ENCODE assay signal across 23 cellular contexts in the genomic region with DNA sequence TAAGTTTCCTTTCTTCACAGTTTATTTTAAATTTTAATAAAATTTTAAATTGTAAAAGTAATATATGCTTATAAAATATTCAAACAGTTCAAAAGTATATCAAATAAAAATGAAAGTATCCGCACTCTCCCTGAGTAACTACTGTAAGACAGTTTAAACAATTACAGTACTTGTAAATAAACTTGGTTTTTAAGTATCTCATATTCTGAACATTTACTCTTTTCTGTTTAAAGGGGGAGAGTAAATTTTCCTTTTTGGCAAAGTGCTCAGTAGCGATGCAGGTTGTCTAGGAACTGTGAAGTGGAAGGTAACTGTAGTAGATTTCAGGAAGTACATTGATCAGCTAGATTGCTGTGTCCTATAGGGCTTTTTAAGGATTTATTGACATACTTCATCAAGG. TPM values are rescaled to one million over a fixed set of nuclear protein-coding genes. Genes with fewer than 3 reads are reported as not detected.
"Had no signal": no experiment of that assay in that cellular context is flagged by ENCODE, and none has a peak within 500 bp of the region (broad histone marks: within the 10 kb centered on the region; RNA-seq: fewer than 3 reads in every experiment).

No MANE protein-coding gene starts in this region.

- DNase-seq: IMR-90; Kasumi-1; KG1; MM.1S; NCI-H1092 treated with DMSO at 0.1 percent for 48 hours; NCI-H1436; NCI-H187; NCI-H2029; NCI-H2081 treated with DMSO at 0.1 percent for 48 hours; NCI-H2227 treated with DMSO at 0.1 percent for 48 hours; NCI-H524; NCI-H526 treated with DMSO at 0.1 percent for 48 hours; NCI-H748 treated with DMSO at 0.1 percent for 48 hours; NK-92 treated with Interleukin-12 subunit alpha and Interleukin-12 subunit beta, amount 100 ng/mL, for 24 hours; PC-3; Peyer's patch; Right ventricle myocardium superior; SIG-M5; SK-N-SH; SW 1271 had no signal

- H3K27me3 ChIP-seq: Peyer's patch, SJSA1 had no signal

- H3K4me3 ChIP-seq: Peyer's patch, SJSA1 had no signal

- H3K36me3 ChIP-seq: Peyer's patch had no signal

- H3K9me3 ChIP-seq: Peyer's patch, SJSA1, SK-N-SH had no signal

- H3K4me1 ChIP-seq: Peyer's patch had no signal

- H3K9ac ChIP-seq: SK-N-SH had no signal

- ATAC-seq: HepG2, PC-3 had no signal

RNA-seq across cellular contexts. Expression of gene LHX1, which starts 40.3 kb away (rescaled TPM):
- total RNA-seq: HepG2, IMR-90, OCI-LY7, PC-3, Peyer's patch, Right ventricle myocardium superior, SJSA1 had no signal
